In genomic region chr11:60771146-60771545, GRCh38 we compare ENCODE assay signal across 1 cellular context.
TF ChIP-seq lines count a peak whose summit lies in the region.

No MANE protein-coding gene starts in this region.

TF ChIP-seq in IMR-90, 13 proteins besides CTCF, POLR2A, EP300 and RAD21 (continued from another document):
- no peak for TF ChIP-seq MAFK (IDR thresholded peaks at IDR 0.05; ENCODE audit: low read depth, low read length)
- TF ChIP-seq CEBPB (IDR thresholded peaks at IDR 0.05; ENCODE audit: low read depth, low read length), result no peak
- no peak for TF ChIP-seq RCOR1 (IDR thresholded peaks at IDR 0.05; ENCODE audit: insufficient replicate concordance, low read length)
